8 cellular contexts compared by ENCODE assay signal in the genomic region with DNA sequence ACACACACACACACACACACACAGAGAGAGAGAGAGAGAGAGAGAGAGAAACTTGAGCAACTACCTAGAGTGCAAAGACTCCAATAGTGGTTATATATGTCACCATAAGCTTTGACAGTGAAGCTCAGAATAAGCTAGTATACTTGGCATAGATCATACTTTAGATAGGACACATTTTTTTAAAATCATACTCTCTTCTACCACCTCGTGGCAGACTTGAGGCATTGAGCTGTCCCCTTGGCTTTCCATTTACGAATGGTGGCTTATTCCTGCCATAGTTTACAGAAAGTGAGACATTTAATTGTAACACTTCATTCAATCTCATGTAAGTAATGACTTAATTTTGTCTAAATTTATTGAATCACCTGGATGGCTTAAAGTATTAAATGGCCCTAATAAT.
DNase-seq lines count a peak whose midpoint lies in the region; ATAC-seq and TF ChIP-seq lines count a peak whose summit lies in the region.

No MANE protein-coding gene starts in this region.

- no peak overlapping the region for H3K27ac ChIP-seq in PC-3 (ENCODE audit: low read length)

- POLR2A ChIA-PET in PC-3 (lab: Charles Lee; ENCODE audit: unreplicated experiment) = no interaction called here

- intact Hi-C loops in PC-3 (cut with micrococcal nuclease) = loop anchor here (1.0 kb wide), 2 partner anchors 31 to 311 kb away; no protein-coding TSS in a partner anchor

- H3K27me3 ChIP-seq in PC-3 (ENCODE audit: low read length) = no peaks in the 10 kb centered on the region

- H3K4me1 ChIP-seq in PC-3 (ENCODE audit: insufficient read depth, low read length) = peaks cover 1% of the 10 kb centered on the region; the same call in 1 of the 2 replicates

- no peaks in the 10 kb centered on the region for H3K9me3 ChIP-seq in PC-3 (ENCODE audit: low read length)

- BruUV-seq in PC-3 (replicated peaks; lab: Mats Ljungman, UMichigan) = no TSS peak

- CTCF ChIA-PET in PC-3 (lab: Charles Lee) = interaction anchor here (0.5 to 0.9 kb wide), 4 partner anchors 121 to 311 kb away, joined by 3 to 7 read pairs (median 4); no protein-coding TSS in a partner anchor

- H2AFZ ChIP-seq in PC-3 (ENCODE audit: low read length) = no peak overlapping the region

- no peaks in the 10 kb centered on the region for H3F3A ChIP-seq in PC-3 (ENCODE audit: low read length, unreplicated experiment)

- DNase-seq in AG09309 (ENCODE audit: low read depth) = no peak
- peak; percentile 53 for DNase-seq in PC-3
- DNase-seq in iPS DF 4.7 (ENCODE audit: extremely low read depth, low spot score) = peak; percentile 28
- DNase-seq in omental fat pad (ENCODE audit: low spot score) = no peak
- DNase-seq in retina = no peak
- no peak for DNase-seq in NK-92 (lab: John Stamatoyannopoulos, UW; ENCODE audit: unreplicated experiment)

- H3K9me2 ChIP-seq in PC-3 (replicated peaks; ENCODE audit: low read length) = no peaks in the 10 kb centered on the region

- no peak overlapping the region for H3K4me2 ChIP-seq in PC-3 (ENCODE audit: low read length)

- H4K20me1 ChIP-seq in PC-3 (ENCODE audit: low read length) = no peaks in the 10 kb centered on the region

- no peak overlapping the region for H3K9ac ChIP-seq in PC-3 (ENCODE audit: low read length)

- no peaks in the 10 kb centered on the region for H3K79me2 ChIP-seq in PC-3 (ENCODE audit: low read length)

- no peaks in the 10 kb centered on the region for H3K36me3 ChIP-seq in PC-3 (ENCODE audit: low read depth, low read length)

- ATAC-seq in GM18502 (IDR thresholded peaks at IDR 0.05; ENCODE audit: poor library complexity, unreplicated experiment) (peak; percentile 92), HG02973 (IDR thresholded peaks at IDR 0.05; ENCODE audit: unreplicated experiment) (peak; percentile 86), PC-3 (peak; percentile 53), omental fat pad (ENCODE audit: low FRiP score) (no peak)

- no peak overlapping the region for H3K4me3 ChIP-seq in AG09309 (ENCODE audit: control insufficient read depth, low read depth, low read length)
- no peak overlapping the region for H3K4me3 ChIP-seq in PC-3 (ENCODE audit: low read length)

- TF ChIP-seq CTCF in AG09309 (IDR thresholded peaks at IDR 0.05; ENCODE audit: control insufficient read depth, insufficient read depth, low read depth, low read length, missing control alignments) (peak; percentile 24), PC-3 (conservative IDR thresholded peaks at IDR 0.05; ENCODE audit: low read depth, low read length) (peak; percentile 59), omental fat pad (IDR thresholded peaks at IDR 0.05) (no peak)

Comparison
In these comparisons a context has a peak if more than half of its experiments do, and no peak if none do; other contexts are left out.
1. DNase-seq: peak in PC-3 (single experiment) and iPS DF 4.7 (single experiment); none in AG09309 (single experiment), omental fat pad (single experiment), retina (single experiment) and NK-92 (single experiment).
2. CTCF ChIP-seq: peak in AG09309 (single experiment) and PC-3 (single experiment); none in omental fat pad (0 of 3).